1 cellular context compared by ENCODE assay signal in the genomic region with DNA sequence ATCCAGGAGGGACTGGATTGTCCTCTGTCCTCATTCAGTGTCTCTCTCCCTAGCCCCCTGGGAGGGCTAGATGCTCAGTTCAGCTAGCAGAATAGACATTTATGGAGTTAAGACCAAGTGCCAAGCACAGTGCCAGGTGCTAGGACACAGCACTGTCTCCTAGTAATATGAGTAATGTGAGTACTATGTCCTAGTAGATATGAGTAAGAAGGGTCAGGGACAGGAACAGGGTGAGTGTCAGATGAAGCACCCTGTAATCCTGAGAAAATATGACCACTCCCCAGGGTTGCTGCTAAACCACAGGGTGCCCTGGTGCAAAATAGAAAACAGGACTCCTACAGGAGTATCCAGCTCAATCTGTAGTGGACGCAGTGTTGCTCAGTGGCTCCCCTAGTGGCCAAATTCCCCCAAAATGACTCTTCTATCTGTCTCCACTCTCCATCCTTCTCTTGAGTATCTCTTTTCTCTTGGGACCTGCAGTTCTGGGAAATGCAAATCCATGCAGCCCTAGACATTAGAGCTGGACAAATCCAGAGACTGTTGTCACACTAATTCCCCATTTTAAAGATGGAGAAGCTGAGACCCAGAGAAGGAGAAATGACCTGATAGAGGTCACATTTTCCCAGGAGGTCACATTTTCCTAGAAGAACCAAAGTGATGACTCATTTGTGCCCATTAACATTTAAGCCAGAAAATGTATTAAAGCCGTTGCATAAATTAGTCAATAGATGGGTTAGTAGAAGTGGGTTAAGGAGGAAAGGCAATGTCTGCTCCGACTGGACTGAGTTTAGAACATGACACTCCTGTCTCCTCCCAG.
TF ChIP-seq lines count a peak whose summit lies in the region.

No MANE protein-coding gene starts in this region.

TF ChIP-seq in K562, 482 proteins besides CTCF, POLR2A, EP300 and RAD21 (continued from another document):
- TF ChIP-seq, protein P1, sequence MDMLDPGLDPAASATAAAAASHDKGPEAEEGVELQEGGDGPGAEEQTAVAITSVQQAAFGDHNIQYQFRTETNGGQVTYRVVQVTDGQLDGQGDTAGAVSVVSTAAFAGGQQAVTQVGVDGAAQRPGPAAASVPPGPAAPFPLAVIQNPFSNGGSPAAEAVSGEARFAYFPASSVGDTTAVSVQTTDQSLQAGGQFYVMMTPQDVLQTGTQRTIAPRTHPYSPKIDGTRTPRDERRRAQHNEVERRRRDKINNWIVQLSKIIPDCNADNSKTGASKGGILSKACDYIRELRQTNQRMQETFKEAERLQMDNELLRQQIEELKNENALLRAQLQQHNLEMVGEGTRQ (CRISPR knock-in tag; IDR thresholded peaks at IDR 0.05), result no peak
- TF ChIP-seq THRAP3 (IDR thresholded peaks at IDR 0.05; ENCODE audit: borderline replicate concordance) (no peak), FOSL1 (tag; conservative IDR thresholded peaks at IDR 0.05) (no peak), ZNF143 (CRISPR knock-in tag; IDR thresholded peaks at IDR 0.05) (no peak), PTBP1 (IDR thresholded peaks at IDR 0.05; ENCODE audit: low read depth, low read length) (no peak)
- TF ChIP-seq, protein P2, sequence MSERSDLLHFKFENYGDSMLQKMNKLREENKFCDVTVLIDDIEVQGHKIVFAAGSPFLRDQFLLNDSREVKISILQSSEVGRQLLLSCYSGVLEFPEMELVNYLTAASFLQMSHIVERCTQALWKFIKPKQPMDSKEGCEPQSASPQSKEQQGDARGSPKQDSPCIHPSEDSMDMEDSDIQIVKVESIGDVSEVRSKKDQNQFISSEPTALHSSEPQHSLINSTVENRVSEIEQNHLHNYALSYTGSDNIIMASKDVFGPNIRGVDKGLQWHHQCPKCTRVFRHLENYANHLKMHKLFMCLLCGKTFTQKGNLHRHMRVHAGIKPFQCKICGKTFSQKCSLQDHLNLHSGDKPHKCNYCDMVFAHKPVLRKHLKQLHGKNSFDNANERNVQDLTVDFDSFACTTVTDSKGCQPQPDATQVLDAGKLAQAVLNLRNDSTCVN (CRISPR knock-in tag; IDR thresholded peaks at IDR 0.05), result no peak
